1 cellular context compared by ENCODE assay signal in the genomic region with DNA sequence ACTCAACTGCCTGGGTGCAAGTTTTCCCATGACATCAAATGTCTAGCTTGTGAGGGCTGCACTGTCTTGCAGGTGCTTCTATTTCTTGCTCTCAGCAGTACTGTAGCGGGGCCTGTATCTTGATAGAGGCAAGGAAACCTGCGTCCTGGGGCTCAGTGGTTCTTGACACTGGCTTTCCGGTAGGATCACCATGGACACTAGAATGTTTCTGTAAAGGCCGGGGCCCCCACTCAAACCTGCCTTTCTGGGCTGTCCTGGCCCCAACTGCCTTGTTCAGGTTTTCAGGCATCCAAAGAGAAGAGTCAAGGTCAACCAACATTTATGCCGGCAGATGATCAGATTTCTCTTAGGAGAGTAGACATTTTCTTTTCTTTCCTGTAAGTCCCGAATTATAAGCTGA.
TF ChIP-seq lines count a peak whose summit lies in the region.

No MANE protein-coding gene starts in this region.

TF ChIP-seq in H1, 55 proteins besides CTCF, POLR2A, EP300 and RAD21:
- no peak for TF ChIP-seq SUZ12 (IDR thresholded peaks at IDR 0.05; ENCODE audit: low read length)
- no peak for TF ChIP-seq CBX8 (IDR thresholded peaks at IDR 0.05; ENCODE audit: borderline replicate concordance, low read depth, low read length)
- TF ChIP-seq CHD7 (IDR thresholded peaks at IDR 0.05; ENCODE audit: insufficient replicate concordance, low read length): no peak
- no peak for TF ChIP-seq TAF7 (optimal IDR thresholded peaks at IDR 0.05; ENCODE audit: borderline replicate concordance, low read depth, low read length)
- no peak for TF ChIP-seq POLR2AphosphoS5 (IDR thresholded peaks at IDR 0.05; ENCODE audit: low read depth, low read length)
- TF ChIP-seq CBX5 (IDR thresholded peaks at IDR 0.05; ENCODE audit: low read depth, low read length): no peak
- TF ChIP-seq USF2 (IDR thresholded peaks at IDR 0.05; ENCODE audit: low read length): no peak
- TF ChIP-seq POU5F1 (IDR thresholded peaks at IDR 0.05; ENCODE audit: low read depth, low read length): no peak
